Comparison of ENCODE assay signal across 8 cellular contexts in genomic region chr17:70767102-70767701, GRCh38.
DNase-seq lines count a peak whose midpoint lies in the region; ATAC-seq and TF ChIP-seq lines count a peak whose summit lies in the region.

No MANE protein-coding gene starts in this region.

- H3K36me3 Mint-ChIP-seq in immature natural killer cell = no peaks in the 10 kb centered on the region
- H3K36me3 Mint-ChIP-seq in CD4-positive, alpha-beta T cell (ENCODE audit: low read depth) = no peaks in the 10 kb centered on the region

- no peaks in the 10 kb centered on the region for H3K27me3 Mint-ChIP-seq in immature natural killer cell (ENCODE audit: low read depth in 3 of 3)
- no peaks in the 10 kb centered on the region for H3K27me3 Mint-ChIP-seq in CD4-positive, alpha-beta T cell

- peak; percentile 44 for ATAC-seq in left lung
- no peak for ATAC-seq in CD4-positive, alpha-beta T cell (ENCODE audit: poor library complexity)
- no peak for ATAC-seq in HG02981 (IDR thresholded peaks at IDR 0.05; ENCODE audit: unreplicated experiment)

- peak; percentile 55 for TF ChIP-seq CTCF in GM06990 (IDR thresholded peaks at IDR 0.05; ENCODE audit: insufficient read depth, low read length, poor library complexity, severe bottlenecking)
- peak; percentile 12 to 43 (median 29) for TF ChIP-seq CTCF in ascending aorta (IDR thresholded peaks at IDR 0.05)
- peak; percentile 28 to 49 for TF ChIP-seq CTCF in left lung (IDR thresholded peaks at IDR 0.05)
- no peak for TF ChIP-seq CTCF in CD4-positive, alpha-beta T cell (IDR thresholded peaks at IDR 0.05)

- H3K4me1 ChIP-seq in ascending aorta = no peaks in the 10 kb centered on the region
- H3K4me1 ChIP-seq in left lung = no peaks in the 10 kb centered on the region

- POLR2A ChIA-PET in CD4-positive, alpha-beta T cell (lab: Charles Lee) = no interaction called here

- H3K9me3 Mint-ChIP-seq in immature natural killer cell = peaks cover 0 to 11% (median 0%) of the 10 kb centered on the region in 6 donors
- no peaks in the 10 kb centered on the region for H3K9me3 Mint-ChIP-seq in CD4-positive, alpha-beta T cell

- intact Hi-C loops in ascending aorta (cut with DNase I) (no loop called here), left lung (cut with DNase I) (no loop called here)
- intact Hi-C loops in CD4-positive, alpha-beta T cell (cut with DNase I, micrococcal nuclease) = no loop called here

- H3K36me3 ChIP-seq in GM06990 (ENCODE audit: control insufficient read depth, insufficient read depth, low read length) = no peaks in the 10 kb centered on the region
- no peaks in the 10 kb centered on the region for H3K36me3 ChIP-seq in ascending aorta
- H3K36me3 ChIP-seq in left lung = no peaks in the 10 kb centered on the region

- H3K27ac ChIP-seq in ascending aorta (no peak overlapping the region), left lung (no peak overlapping the region)
- H3K27ac ChIP-seq in CD4-positive, alpha-beta T cell (ENCODE audit: low read depth, low read length) = no peak overlapping the region

- H3K9me3 ChIP-seq in ascending aorta (no peaks in the 10 kb centered on the region), left lung (no peaks in the 10 kb centered on the region)
- no peaks in the 10 kb centered on the region for H3K9me3 ChIP-seq in CD4-positive, alpha-beta T cell (ENCODE audit: control insufficient read depth, low read length)

- no peaks in the 10 kb centered on the region for H3K4me1 Mint-ChIP-seq in immature natural killer cell
- no peaks in the 10 kb centered on the region for H3K4me1 Mint-ChIP-seq in CD4-positive, alpha-beta T cell (ENCODE audit: low read depth)

- DNase-seq in GM06990 (ENCODE audit: extremely low read depth, insufficient read length) (no peak), NCI-H1092 (lab: John Stamatoyannopoulos, UW) (peak; percentile 22), ascending aorta (ENCODE audit: low spot score in 2 of 2) (no peak), left lung (no peak), immature natural killer cell (no peak), NCI-H1048 (lab: John Stamatoyannopoulos, UW) (no peak)
- DNase-seq in CD4-positive, alpha-beta T cell = no peak

- H3K4me3 ChIP-seq in GM06990 (replicated peaks; ENCODE audit: low read depth, low read length) (no peak overlapping the region), ascending aorta (no peak overlapping the region), left lung (no peak overlapping the region)

- H3K27ac Mint-ChIP-seq in immature natural killer cell = no peak overlapping the region
- no peak overlapping the region for H3K27ac Mint-ChIP-seq in CD4-positive, alpha-beta T cell

- no peak overlapping the region for H3K4me3 Mint-ChIP-seq in immature natural killer cell
- no peak overlapping the region for H3K4me3 Mint-ChIP-seq in CD4-positive, alpha-beta T cell

- H3K27me3 ChIP-seq in GM06990 (replicated peaks; ENCODE audit: control insufficient read depth, insufficient read depth, low read length) (no peaks in the 10 kb centered on the region), ascending aorta (no peaks in the 10 kb centered on the region), left lung (no peaks in the 10 kb centered on the region)
- H3K27me3 ChIP-seq in CD4-positive, alpha-beta T cell (ENCODE audit: control insufficient read depth, insufficient read depth, low read length) = no peaks in the 10 kb centered on the region

- CTCF ChIA-PET in CD4-positive, alpha-beta T cell (lab: Charles Lee) = no interaction called here
